22 cellular contexts compared by ENCODE assay signal in the genomic region with DNA sequence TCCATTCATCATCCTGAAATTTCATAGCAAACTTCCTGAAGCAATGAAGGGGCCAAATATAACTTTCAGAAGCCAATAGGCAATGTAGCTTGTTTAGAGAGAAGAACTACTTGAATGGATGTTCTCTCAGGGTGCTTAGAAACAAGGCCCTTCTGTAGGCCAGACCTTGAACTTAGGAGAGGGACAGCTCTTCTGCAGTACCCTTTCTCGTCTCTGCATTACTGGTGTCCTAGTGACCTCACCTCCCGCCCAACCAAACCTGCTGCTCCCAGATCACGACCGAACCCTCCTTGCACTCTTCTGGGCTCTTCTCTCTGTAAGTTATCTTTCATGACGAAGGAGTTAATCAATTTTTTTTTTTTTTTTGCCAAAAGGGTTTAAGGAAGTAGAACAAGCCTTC.
DNase-seq lines count a peak whose midpoint lies in the region; ATAC-seq, FAIRE-seq and TF ChIP-seq lines count a peak whose summit lies in the region.
"Had no signal": no experiment of that assay in that cellular context is flagged by ENCODE, and none has a peak within 500 bp of the region (broad histone marks: within the 10 kb centered on the region; RNA-seq: fewer than 3 reads in every experiment).

No MANE protein-coding gene starts in this region.

- H3K4me2 ChIP-seq in HepG2 (ENCODE audit: low read depth, low read length): no peak overlapping the region
- H3K4me2 ChIP-seq in mesendoderm (ENCODE audit: low read length): no peak overlapping the region
- H3K4me2 ChIP-seq: BLaER1 had no signal

- no peak overlapping the region for H3K18ac ChIP-seq in mesendoderm (ENCODE audit: low read length)

- CTCF ChIA-PET in HepG2 (lab: Yijun Ruan, JAX; ENCODE audit: low intra/inter-chr PET ratio, low total read pairs): no interaction called here

- in situ Hi-C loops in HepG2 (cut with HindIII; ENCODE audit: extremely low pct_ligation_motif_present, low pct_unique_long_range_greater_than_20kb): no loop called here

- H3K56ac ChIP-seq in mesendoderm (ENCODE audit: low read length): no peak overlapping the region

- no peak overlapping the region for H2AFZ ChIP-seq in HepG2 (ENCODE audit: low read length)
- H2AFZ ChIP-seq: GM23248 had no signal

- H4K8ac ChIP-seq in mesendoderm (ENCODE audit: low read depth, low read length): no peak overlapping the region

- WGBS in HepG2 (ENCODE audit: low lambda C conversion rate): 20% methylated on average over 5 of the region's 5 CpGs
- 92% methylated on average over 4 of the region's 5 CpGs for WGBS in right lobe of liver (ENCODE audit: insufficient coverage, low coverage, low lambda C conversion rate, missing lambda C conversion rate)
- 98 to 100% methylated on average over 4 to 5 of the region's 5 CpGs for WGBS in endodermal cell (ENCODE audit: insufficient coverage in 1 of 2, insufficient read length in 1 of 2), 2 experiments
- WGBS in mesendoderm (ENCODE audit: extremely low coverage, insufficient coverage, low lambda C conversion rate): no CpG with 5 or more reads among the region's 5 CpGs

- H3K4me1 ChIP-seq in HepG2 (ENCODE audit: insufficient read depth, low read length) (no peaks in the 10 kb centered on the region), right lobe of liver (peaks cover 0 to 6% (median 0%) of the 10 kb centered on the region in 4 donors), endodermal cell (ENCODE audit: control insufficient read depth, insufficient read depth, low read length) (no peaks in the 10 kb centered on the region), mesendoderm (ENCODE audit: control insufficient read depth, low read depth, low read length) (no peaks in the 10 kb centered on the region)
- H3K4me1 ChIP-seq: Caco-2 had no signal

- H2BK120ac ChIP-seq in mesendoderm (ENCODE audit: low read depth, low read length): no peak overlapping the region

- no peaks in the 10 kb centered on the region for H3K9me3 ChIP-seq in HepG2 (ENCODE audit: low read length)
- H3K9me3 ChIP-seq in right lobe of liver: no peaks in the 10 kb centered on the region
- H3K9me3 ChIP-seq in endodermal cell (ENCODE audit: control insufficient read depth, low read length): no peaks in the 10 kb centered on the region
- H3K9me3 ChIP-seq: BLaER1, Caco-2 had no signal

- TF ChIP-seq POLR2A in HepG2 (IDR thresholded peaks at IDR 0.05; ENCODE audit: insufficient read depth in 1 of 2, low read depth in 2 of 2, low read length in 2 of 2) (no peak), right lobe of liver (IDR thresholded peaks at IDR 0.05) (no peak)

- TF ChIP-seq CTCF in HepG2 (CRISPR knock-in tag; IDR thresholded peaks at IDR 0.05): no peak
- no peak for TF ChIP-seq CTCF in right lobe of liver (IDR thresholded peaks at IDR 0.05)
- no peak for TF ChIP-seq CTCF in endodermal cell (conservative IDR thresholded peaks at IDR 0.05)

- H3K36me3 Mint-ChIP-seq in endodermal cell (ENCODE audit: low read depth): no peaks in the 10 kb centered on the region
- H3K36me3 Mint-ChIP-seq: CD4-positive, CD25-positive, alpha-beta regulatory T cell; CD8-positive, alpha-beta T cell had no signal

- H2AK5ac ChIP-seq in mesendoderm (ENCODE audit: low read length): no peak overlapping the region

- H2BK5ac ChIP-seq in mesendoderm (ENCODE audit: low read length): no peak overlapping the region

- peaks cover 34% of the 10 kb centered on the region for H3K4me1 Mint-ChIP-seq in endodermal cell
- H3K4me1 Mint-ChIP-seq: B cell; CD4-positive, CD25-positive, alpha-beta regulatory T cell had no signal

- H3K27ac ChIP-seq in HepG2 (ENCODE audit: extremely low read length, insufficient read depth, low read length) (no peak overlapping the region), right lobe of liver (no peak overlapping the region), endodermal cell (ENCODE audit: low read depth, low read length) (no peak overlapping the region), mesendoderm (ENCODE audit: low read depth, low read length) (no peak overlapping the region)
- H3K27ac ChIP-seq: 22Rv1, BLaER1, C4-2B, GM23248 had no signal

- no peak overlapping the region for H4K5ac ChIP-seq in mesendoderm (ENCODE audit: low read length)

- no peak for TF ChIP-seq RAD21 in HepG2 (CRISPR knock-in tag; IDR thresholded peaks at IDR 0.05)

- H3K36me3 ChIP-seq in HepG2 (replicated peaks in 1 of 2; ENCODE audit: control insufficient read depth in 1 of 2, insufficient read depth in 2 of 2, low read length in 2 of 2) (no peaks in the 10 kb centered on the region), right lobe of liver (no peaks in the 10 kb centered on the region), endodermal cell (ENCODE audit: control insufficient read depth, insufficient read depth, low read length) (no peaks in the 10 kb centered on the region), mesendoderm (ENCODE audit: control insufficient read depth, insufficient read depth, low read length) (no peaks in the 10 kb centered on the region)
- H3K36me3 ChIP-seq: BLaER1 had no signal

- intact Hi-C loops in HepG2 (cut with micrococcal nuclease; ENCODE audit: unreplicated experiment): no loop called here
- intact Hi-C loops in right lobe of liver (cut with DNase I): no loop called here

- POLR2A ChIA-PET in HepG2 (lab: Yijun Ruan, JAX): no interaction called here

- H3K27me3 ChIP-seq in HepG2 (ENCODE audit: control insufficient read depth in 1 of 2, insufficient read depth in 2 of 2, low read length in 2 of 2) (no peaks in the 10 kb centered on the region), right lobe of liver (no peaks in the 10 kb centered on the region), endodermal cell (ENCODE audit: control insufficient read depth, insufficient read depth, low read length, poor library complexity, severe bottlenecking) (no peaks in the 10 kb centered on the region), mesendoderm (ENCODE audit: insufficient read depth, low read length, poor library complexity) (no peaks in the 10 kb centered on the region)
- H3K27me3 ChIP-seq: BLaER1 had no signal

- no peak overlapping the region for H3K27ac Mint-ChIP-seq in endodermal cell
- H3K27ac Mint-ChIP-seq: B cell; CD4-positive, CD25-positive, alpha-beta regulatory T cell; CD8-positive, alpha-beta T cell had no signal

- no peak overlapping the region for H3K4ac ChIP-seq in mesendoderm (ENCODE audit: low read depth, low read length)

- no peaks in the 10 kb centered on the region for H3K27me3 Mint-ChIP-seq in endodermal cell (ENCODE audit: insufficient read depth)
- H3K27me3 Mint-ChIP-seq: B cell; CD4-positive, CD25-positive, alpha-beta regulatory T cell had no signal

- no peak overlapping the region for H3K4me3 Mint-ChIP-seq in endodermal cell
- H3K4me3 Mint-ChIP-seq: B cell; CD8-positive, alpha-beta T cell had no signal

- H3K9ac ChIP-seq in HepG2 (ENCODE audit: insufficient read depth, low read depth, low read length) (no peak overlapping the region), endodermal cell (ENCODE audit: extremely low read depth, low read length, poor library complexity, severe bottlenecking) (no peak overlapping the region), mesendoderm (ENCODE audit: low read length) (no peak overlapping the region)
- H3K9ac ChIP-seq: BLaER1, GM23248 had no signal

- no peaks in the 10 kb centered on the region for H3K9me3 Mint-ChIP-seq in endodermal cell

- no peak overlapping the region for H3K23ac ChIP-seq in mesendoderm (ENCODE audit: low read length)

- no peaks in the 10 kb centered on the region for H3K79me2 ChIP-seq in HepG2 (ENCODE audit: insufficient read depth, low read length)
- no peaks in the 10 kb centered on the region for H3K79me2 ChIP-seq in mesendoderm (ENCODE audit: control insufficient read depth, insufficient read depth, low read length)

- no peak for TF ChIP-seq EP300 in HepG2 (IDR thresholded peaks at IDR 0.05; ENCODE audit: low read depth in 2 of 2, low read length in 2 of 2)
- no peak for TF ChIP-seq EP300 in HepG2 (CRISPR knock-in tag; IDR thresholded peaks at IDR 0.05; ENCODE audit: borderline replicate concordance)

- no peaks in the 10 kb centered on the region for H3K79me1 ChIP-seq in mesendoderm (ENCODE audit: low read length)

- BruUV-seq in HepG2 (replicated peaks; lab: Mats Ljungman, UMichigan): no TSS peak

- FAIRE-seq in HepG2 (lab: Jason Lieb, UNC): no peak
- FAIRE-seq: A204.1, GM12878, GM19239, H54 had no signal

- no peak overlapping the region for H2BK15ac ChIP-seq in mesendoderm (replicated peaks; ENCODE audit: low read depth)

- no peaks in the 10 kb centered on the region for H4K20me1 ChIP-seq in HepG2 (ENCODE audit: insufficient read depth, low read length)
- H4K20me1 ChIP-seq: BLaER1 had no signal

- DNase-seq in HepG2 (ENCODE audit: low spot score) (no peak), right lobe of liver (no peak), endodermal cell (peak; percentile 49), mesendoderm (peak; percentile 18), DMS79 treated with DMSO at 0.1 percent for 48 hours (lab: John Stamatoyannopoulos, UW) (no peak)
- DNase-seq: Caco-2; CD4-positive, CD25-positive, alpha-beta regulatory T cell; CD8-positive, alpha-beta T cell; DMS153; EL; GDM1; GM23248; HCEC 1CT had no signal

- no peak overlapping the region for H3K4me3 ChIP-seq in HepG2 (replicated peaks in 1 of 3; ENCODE audit: insufficient read depth in 1 of 3, low read depth in 2 of 3, low read length in 3 of 3)
- no peak overlapping the region for H3K4me3 ChIP-seq in right lobe of liver
- H3K4me3 ChIP-seq in endodermal cell (ENCODE audit: low read length): no peak overlapping the region
- no peak overlapping the region for H3K4me3 ChIP-seq in mesendoderm (ENCODE audit: low read length)
- H3K4me3 ChIP-seq: BLaER1, GM12878, GM23248 had no signal

- ATAC-seq in HepG2 (peak; percentile 46), right lobe of liver (no peak), HG03095 (IDR thresholded peaks at IDR 0.05; ENCODE audit: unreplicated experiment) (no peak)
- ATAC-seq: CD8-positive, alpha-beta T cell; GM12878 had no signal

TF ChIP-seq in HepG2, 621 proteins besides CTCF, POLR2A, EP300 and RAD21:
- no peak for TF ChIP-seq ZNF775 (CRISPR knock-in tag; IDR thresholded peaks at IDR 0.05; ENCODE audit: borderline replicate concordance)
- TF ChIP-seq KDM6A (CRISPR knock-in tag; IDR thresholded peaks at IDR 0.05; ENCODE audit: low read depth): no peak

Comparison
In these comparisons a context has a peak if more than half of its experiments do, and no peak if none do; other contexts are left out.
1. DNase-seq: peak in endodermal cell (single experiment) and mesendoderm (single experiment); none in HepG2 (single experiment), right lobe of liver (0 of 3) and DMS79 treated with DMSO at 0.1 percent for 48 hours (single experiment).